ENCODE assay signal across 8 cellular contexts in genomic region chr19:9586764-9587163, GRCh38. TPM values are rescaled to one million over a fixed set of nuclear protein-coding genes. Genes with fewer than 3 reads are reported as not detected.
DNase-seq lines count a peak whose midpoint lies in the region; FAIRE-seq and TF ChIP-seq lines count a peak whose summit lies in the region.
"Had no signal": no experiment of that assay in that cellular context is flagged by ENCODE, and none has a peak within 500 bp of the region (broad histone marks: within the 10 kb centered on the region; RNA-seq: fewer than 3 reads in every experiment).

No MANE protein-coding gene starts in this region.

- H3K27me3 ChIP-seq in bronchial epithelial cell (ENCODE audit: control insufficient read depth, insufficient read depth, low read length), result no peaks in the 10 kb centered on the region

- FAIRE-seq in GM19239 (lab: Jason Lieb, UNC) (peak; percentile 39), bronchial epithelial cell (lab: Jason Lieb, UNC) (no peak)
- FAIRE-seq: islet of Langerhans had no signal

- DNase-seq in GM19239 (ENCODE audit: insufficient read length, low spot score) (no peak), NCI-H2196 treated with DMSO at 0.1 percent for 48 hours (lab: John Stamatoyannopoulos, UW; ENCODE audit: unreplicated experiment) (peak; percentile 44), bronchial epithelial cell (ENCODE audit: low read depth) (peak; percentile 76), kidney tubule cell (ENCODE audit: low spot score) (peak; percentile 77), NCI-H187 treated with DMSO at 0.1 percent for 48 hours (lab: John Stamatoyannopoulos, UW) (no peak)
- peak; percentile 27 to 51 (median 40) for DNase-seq in activated CD4-positive, CD25-positive, alpha-beta regulatory T cell (lab: John Stamatoyannopoulos, UW)
- DNase-seq in stimulated activated CD4-positive, alpha-beta T cell treated with anti-CD3 and anti-CD28 coated beads, Interleukin-4, amount 100 ng/mL, for 24 hours, result peak; percentile 82

- no peaks in the 10 kb centered on the region for H3K36me3 ChIP-seq in bronchial epithelial cell (ENCODE audit: control insufficient read depth, insufficient read depth, low read length)

- peak; percentile 73 for TF ChIP-seq CTCF in bronchial epithelial cell (IDR thresholded peaks at IDR 0.05; ENCODE audit: insufficient read depth, low read length, severe bottlenecking)

- no peak overlapping the region for H3K4me3 ChIP-seq in bronchial epithelial cell (ENCODE audit: low read depth, low read length)

RNA-seq across cellular contexts. Expression of gene ZNF121, which starts 2.5 kb away (rescaled TPM):
- total RNA-seq in bronchial epithelial cell, result 47.7 and 48.7 TPM in 2 replicates

RNA-seq across cellular contexts. Expression of gene ZNF561, which starts 34.3 kb away (rescaled TPM):
- total RNA-seq in bronchial epithelial cell, result 46.2 and 64.0 TPM in 2 replicates

RNA-seq across cellular contexts. Expression of gene ZNF426, which starts 48.3 kb away (rescaled TPM):
- 17.6 and 19.2 TPM in 2 replicates for total RNA-seq in bronchial epithelial cell

Comparison
In these comparisons a context has a peak if more than half of its experiments do, and no peak if none do; other contexts are left out.
1. DNase-seq: peak in NCI-H2196 treated with DMSO at 0.1 percent for 48 hours (single experiment), activated CD4-positive, CD25-positive, alpha-beta regulatory T cell (4 of 4), bronchial epithelial cell (single experiment), kidney tubule cell (single experiment) and stimulated activated CD4-positive, alpha-beta T cell treated with anti-CD3 and anti-CD28 coated beads, Interleukin-4, amount 100 ng/mL, for 24 hours (single experiment); none in GM19239 (single experiment) and NCI-H187 treated with DMSO at 0.1 percent for 48 hours (single experiment).